ENCODE assay signal across 24 cellular contexts in genomic region chr10:60041489-60042133, GRCh38.
DNase-seq lines count a peak whose midpoint lies in the region; ATAC-seq, FAIRE-seq and TF ChIP-seq lines count a peak whose summit lies in the region.
"Had no signal": no experiment of that assay in that cellular context is flagged by ENCODE, and none has a peak within 500 bp of the region (broad histone marks: within the 10 kb centered on the region; RNA-seq: fewer than 3 reads in every experiment).

No MANE protein-coding gene starts in this region.

- H3K4me1 ChIP-seq in HEK293 (ENCODE audit: control insufficient read depth, insufficient read depth, low read length) (peaks cover 10% of the 10 kb centered on the region; the same call in 1 of the 2 replicates), pancreas (peaks cover 15 to 43% (median 42%) of the 10 kb centered on the region in 3 donors), right atrium auricular region (peaks cover 0 to 19% of the 10 kb centered on the region in 2 donors)

- DNase-seq in amniotic epithelial cell (ENCODE audit: low read depth) (peak; percentile 65), pancreas (no peak), right atrium auricular region (ENCODE audit: low spot score) (no peak), dedifferentiated amniotic fluid mesenchymal stem cell (ENCODE audit: extremely low spot score) (no peak), HuH-7.5 (ENCODE audit: low spot score) (no peak), NCI-H2081 treated with DMSO at 0.1 percent for 48 hours (lab: John Stamatoyannopoulos, UW) (no peak)
- DNase-seq: activated CD8-positive, alpha-beta T cell treated with anti-CD3 and anti-CD28 coated beads, Interleukin-2, amount 10 ng/mL, durations not matched to agents 7 days and 5 days; activated naive CD4-positive, alpha-beta T cell treated with anti-CD3 and anti-CD28 coated beads, Interleukin-2, amount 50 U/mL, for 16 hours; activated T-cell treated with anti-CD3 and anti-CD28 coated beads, Interleukin-2, amount 50 U/mL, for 48 hours; CD4-positive, alpha-beta memory T cell; cortex of kidney; erythroblast; KG1; NCI-H1092; NCI-H2171 treated with DMSO at 0.1 percent for 48 hours; retina; SHP77; stimulated activated CD4-positive, alpha-beta T cell treated with anti-CD3 and anti-CD28 coated beads, Interleukin-15, amount 100 ng/mL, for 24 hours; trophoblast cell had no signal

- 40 to 49% methylated on average over 3 of the region's 3 CpGs for WGBS in pancreas, 2 donors

- no peaks in the 10 kb centered on the region for H3K36me3 ChIP-seq in HEK293 (ENCODE audit: control insufficient read depth in 2 of 2, insufficient read depth in 1 of 2, low read length in 2 of 2)
- H3K36me3 ChIP-seq in pancreas, result no peaks in the 10 kb centered on the region
- H3K36me3 ChIP-seq in right atrium auricular region, result no peaks in the 10 kb centered on the region

- no peaks in the 10 kb centered on the region for H3K9me3 ChIP-seq in HEK293 (ENCODE audit: control insufficient read depth, insufficient read depth, low read depth, low read length)
- H3K9me3 ChIP-seq in pancreas, result no peaks in the 10 kb centered on the region
- no peaks in the 10 kb centered on the region for H3K9me3 ChIP-seq in right atrium auricular region

- H3K27me3 ChIP-seq in pancreas (no peaks in the 10 kb centered on the region), right atrium auricular region (no peaks in the 10 kb centered on the region)

- no peak overlapping the region for H3K4me3 ChIP-seq in HEK293 (ENCODE audit: low read depth, low read length)
- no peak overlapping the region for H3K4me3 ChIP-seq in pancreas
- no peak overlapping the region for H3K4me3 ChIP-seq in right atrium auricular region

- peak in 3 of 4 donors; percentile 14 to 48 (median 24) for ATAC-seq in pancreas
- ATAC-seq: activated CD8-positive, alpha-beta T cell treated with anti-CD3 and anti-CD28 coated beads, Interleukin-2, amount 10 ng/mL, durations not matched to agents 7 days and 5 days; HCT116; stimulated activated effector memory CD8-positive, alpha-beta T cell treated with anti-CD3 and anti-CD28 coated beads, Interleukin-12 subunit alpha, Interleukin-12 subunit beta, amount 100 ng/mL, for 72 hours had no signal

- no peak overlapping the region for H3K27ac ChIP-seq in HEK293 (ENCODE audit: extremely low read depth, low read depth, low read length)
- H3K27ac ChIP-seq in pancreas, result no peak overlapping the region
- no peak overlapping the region for H3K27ac ChIP-seq in right atrium auricular region

- POLR2A ChIA-PET in HEK293 (lab: Yijun Ruan, JAX), result no interaction called here

- TF ChIP-seq CTCF in GM12872 (IDR thresholded peaks at IDR 0.05; ENCODE audit: insufficient read depth, low read depth, low read length), result 0 out of 3 replicates have a peak, but pooled peaks have one; percentile 3
- TF ChIP-seq CTCF in HEK293 (tag by site-specific recombination; IDR thresholded peaks at IDR 0.05), result no peak
- no peak for TF ChIP-seq CTCF in pancreas (IDR thresholded peaks at IDR 0.05)
- no peak for TF ChIP-seq CTCF in right atrium auricular region (IDR thresholded peaks at IDR 0.05)

- CTCF ChIA-PET in HEK293 (lab: Yijun Ruan, JAX), result interaction anchor here (1.1 to 1.3 kb wide), 3 partner anchors 8 to 240 kb away, joined by 3 read pairs; no protein-coding TSS in a partner anchor

- FAIRE-seq in pancreas (lab: Jason Lieb, UNC), result no peak
- FAIRE-seq: GM18507 had no signal

- intact Hi-C loops in pancreas (cut with DNase I), result no loop called here

TF ChIP-seq in HEK293, 187 proteins besides CTCF, POLR2A, EP300 and RAD21:
- TF ChIP-seq ZNF791 (tag by site-specific recombination; IDR thresholded peaks at IDR 0.05) (no peak), ZNF335 (tag by site-specific recombination; conservative IDR thresholded peaks at IDR 0.05) (peak; percentile 77)
